26 cellular contexts compared by ENCODE assay signal in genomic region chr22:25050566-25050965, GRCh38.
"Had no signal": no experiment of that assay in that cellular context is flagged by ENCODE, and none has a peak within 500 bp of the region (broad histone marks: within the 10 kb centered on the region; RNA-seq: fewer than 3 reads in every experiment).

No MANE protein-coding gene starts in this region.

- DNase-seq: hypothalamus; immature natural killer cell; kidney; left colon; left lung; lower lobe of right lung; mammary epithelial cell; mesenchymal stem cell; naive thymus-derived CD4-positive, alpha-beta T cell; ovary; right lobe of liver; stimulated activated CD4-positive, alpha-beta T cell treated with anti-CD3 and anti-CD28 coated beads, Interleukin-1b, Interleukin-23, amount 100 ng/mL, for 48 hours; stimulated activated CD4-positive, alpha-beta T cell treated with anti-CD3 and anti-CD28 coated beads, Interleukin-2, amount 100 ng/mL, for 48 hours; stimulated activated CD4-positive, alpha-beta T cell treated with anti-CD3 and anti-CD28 coated beads, Interleukin-4, amount 100 ng/mL, for 4 hours; stimulated activated CD8-positive, alpha-beta memory T cell treated with anti-CD3 and anti-CD28 coated beads, Interleukin-4, amount 100 ng/mL, for 48 hours; stimulated activated naive CD4-positive, alpha-beta T cell treated with Interleukin-2 at 50 U/mL for 16 hours; stimulated activated naive CD8-positive, alpha-beta T cell treated with anti-CD3 and anti-CD28 coated beads, Interleukin-15, amount 100 ng/mL, for 72 hours; substantia nigra; transverse colon; upper lobe of right lung; uterus had no signal

- ATAC-seq: left colon; left lung; lower lobe of right lung; naive thymus-derived CD4-positive, alpha-beta T cell; natural killer cell treated with Interleukin-12 subunit alpha and Interleukin-12 subunit beta and Interleukin-15 and Interleukin-18, amount 100 ng/mL, for 72 hours; right lobe of liver; stimulated activated memory B cell treated with anti-CD40 and anti-IgM and Interleukin-4, amounts not matched to agents 10 μg/mL and 1 μg/mL and 100 μg/mL, for 72 hours; stimulated activated naive CD8-positive, alpha-beta T cell treated with anti-CD3 and anti-CD28 coated beads, Interleukin-15, amount 100 ng/mL, for 72 hours; upper lobe of right lung had no signal

- H3K4me1 ChIP-seq: left lung, lower lobe of right lung, upper lobe of right lung, uterus had no signal

- H3K27me3 ChIP-seq: left lung, ovary, right atrium auricular region, right lobe of liver, transverse colon, upper lobe of right lung, uterus had no signal

- H3K27ac ChIP-seq: left lung, lower lobe of right lung, ovary, right atrium auricular region, right lobe of liver, upper lobe of right lung, uterus had no signal

- H3K36me3 ChIP-seq: left lung, ovary, right lobe of liver, upper lobe of right lung, uterus had no signal

- H3K4me2 ChIP-seq: smooth muscle cell had no signal

- H3K4me3 ChIP-seq: left lung, lower lobe of right lung, ovary, right atrium auricular region, right lobe of liver, smooth muscle cell, transverse colon, upper lobe of right lung, uterus had no signal

- FAIRE-seq: islet of Langerhans, kidney had no signal

- H3K9me3 ChIP-seq: ovary, right atrium auricular region, right lobe of liver, transverse colon, upper lobe of right lung, uterus had no signal
